1 cellular context compared by ENCODE assay signal in the genomic region with DNA sequence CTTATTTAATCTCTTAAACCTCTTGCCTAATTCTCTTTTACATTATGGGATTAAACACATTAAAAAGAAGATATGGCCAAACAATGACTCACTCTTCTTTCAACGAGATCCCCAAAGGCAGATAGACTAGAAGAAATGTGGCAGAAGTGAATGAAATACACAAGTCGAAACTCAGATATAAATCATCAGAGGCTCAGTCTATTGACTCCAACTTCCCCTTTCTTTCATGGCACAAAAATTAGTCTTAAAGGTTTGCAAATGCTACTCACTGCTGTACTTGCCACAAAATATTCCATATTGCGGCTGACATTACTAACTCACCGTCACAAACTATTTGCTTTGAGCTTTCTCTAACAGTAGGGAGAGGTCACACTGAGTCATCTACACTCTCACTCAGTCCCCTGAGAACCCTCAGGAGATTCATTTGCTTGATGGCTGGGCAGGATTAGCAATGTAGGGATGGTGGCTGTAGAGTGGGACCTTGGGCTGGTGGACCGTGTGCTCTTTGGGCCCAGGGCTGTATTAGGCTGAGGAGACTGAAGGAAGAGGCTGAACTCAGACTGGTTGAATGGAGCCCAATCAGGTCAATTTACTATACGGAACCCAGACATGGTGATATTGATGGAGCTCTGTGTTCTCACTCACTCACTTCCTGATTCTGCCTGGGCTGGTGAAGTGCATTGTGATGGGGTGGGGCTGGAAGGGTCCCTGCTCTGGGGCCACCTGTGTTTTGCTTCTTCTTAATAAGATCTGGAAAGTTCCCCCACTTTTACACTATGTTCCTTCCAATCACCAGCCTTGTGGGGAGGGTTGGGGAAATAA.
TF ChIP-seq lines count a peak whose summit lies in the region.

No MANE protein-coding gene starts in this region.

TF ChIP-seq in GM12878, 131 proteins besides CTCF, POLR2A, EP300 and RAD21 (continued from another document):
- TF ChIP-seq, protein P1, sequence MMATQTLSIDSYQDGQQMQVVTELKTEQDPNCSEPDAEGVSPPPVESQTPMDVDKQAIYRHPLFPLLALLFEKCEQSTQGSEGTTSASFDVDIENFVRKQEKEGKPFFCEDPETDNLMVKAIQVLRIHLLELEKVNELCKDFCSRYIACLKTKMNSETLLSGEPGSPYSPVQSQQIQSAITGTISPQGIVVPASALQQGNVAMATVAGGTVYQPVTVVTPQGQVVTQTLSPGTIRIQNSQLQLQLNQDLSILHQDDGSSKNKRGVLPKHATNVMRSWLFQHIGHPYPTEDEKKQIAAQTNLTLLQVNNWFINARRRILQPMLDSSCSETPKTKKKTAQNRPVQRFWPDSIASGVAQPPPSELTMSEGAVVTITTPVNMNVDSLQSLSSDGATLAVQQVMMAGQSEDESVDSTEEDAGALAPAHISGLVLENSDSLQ (IDR thresholded peaks at IDR 0.05): no peak; the same call in 1 of the 2 replicates
- TF ChIP-seq RAD51 (IDR thresholded peaks at IDR 0.05) (no peak), IKZF2 (IDR thresholded peaks at IDR 0.05) (peak; percentile 92 to 94)
